ENCODE assay signal across 23 cellular contexts in the genomic region with DNA sequence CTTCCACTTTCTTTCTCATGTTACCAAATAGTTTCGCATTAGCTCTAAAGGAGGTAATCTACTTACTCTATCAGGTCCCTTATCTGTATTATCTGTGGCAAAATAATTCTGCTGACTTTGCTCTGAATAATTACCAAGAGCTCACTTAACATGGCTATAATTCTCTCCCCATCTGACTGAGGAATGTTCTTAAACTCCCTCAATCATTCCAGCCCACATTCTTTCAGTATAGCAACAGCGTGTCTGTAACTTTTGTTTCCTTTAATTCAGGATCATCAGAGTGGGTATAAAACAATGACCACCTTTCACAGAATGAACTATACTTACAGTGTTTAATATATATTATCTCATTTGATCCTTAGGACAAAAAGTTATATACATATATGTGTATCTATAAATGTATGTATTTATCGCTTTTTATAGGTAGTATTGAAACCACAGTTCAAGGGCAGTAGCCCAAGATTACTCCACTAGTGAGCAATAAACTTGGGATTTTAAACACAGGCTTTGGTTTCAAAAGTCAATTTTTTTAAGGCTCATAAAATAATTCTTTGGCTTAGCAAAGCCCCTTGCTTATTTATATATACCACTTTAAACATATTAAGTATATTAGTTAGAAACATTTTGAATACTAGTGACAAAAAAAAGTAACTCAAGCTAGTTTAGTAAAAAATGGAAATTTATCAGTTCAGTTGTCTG. TPM values are rescaled to one million over a fixed set of nuclear protein-coding genes. Genes with fewer than 3 reads are reported as not detected.
DNase-seq lines count a peak whose midpoint lies in the region; TF ChIP-seq lines count a peak whose summit lies in the region.
"Had no signal": no experiment of that assay in that cellular context is flagged by ENCODE, and none has a peak within 500 bp of the region (broad histone marks: within the 10 kb centered on the region; RNA-seq: fewer than 3 reads in every experiment).

No MANE protein-coding gene starts in this region.

- DNase-seq in COLO829 (ENCODE audit: low spot score) (peak; percentile 35), SK-MEL-5 (ENCODE audit: low read depth, low spot score) (peak; percentile 22), fibroblast of pulmonary artery (ENCODE audit: low read depth) (peak; percentile 31), NCI-H1694 treated with DMSO at 0.1 percent for 48 hours (lab: John Stamatoyannopoulos, UW) (no peak), NOMO-1 treated with DMSO at 0.1 percent for 48 hours (lab: John Stamatoyannopoulos, UW; ENCODE audit: unreplicated experiment) (no peak), GM10266 (ENCODE audit: extremely low spot score) (no peak)
- no peak for DNase-seq in activated CD4-positive, alpha-beta T cell treated with anti-CD3 and anti-CD28 coated beads, Interleukin-2, amount 50 U/mL, for 48 hours
- DNase-seq: activated CD4-positive, CD25-positive, alpha-beta regulatory T cell treated with anti-CD3 and anti-CD28 coated beads, Interleukin-2, amount 50 U/mL, for 72 hours; C1 segment of cervical spinal cord; DMS 273 treated with DMSO at 0.1 percent for 48 hours; GF-D8; NCI-H1436; NCI-H2171; NCI-H526 treated with DMSO at 0.1 percent for 48 hours; nucleus accumbens; right cardiac atrium; stimulated activated CD4-positive, alpha-beta T cell treated with anti-CD3 and anti-CD28 coated beads, Interleukin-15, amount 100 ng/mL, for 24 hours; substantia nigra had no signal

- peak overlapping the region; percentile 60 to 97 (median 91) for H3K27ac Mint-ChIP-seq in nephron
- H3K27ac Mint-ChIP-seq: activated naive CD4-positive, alpha-beta T cell treated with anti-CD3 and anti-CD28 coated beads, Interleukin-2, amount 50 U/mL, for 24 hours had no signal

- peak overlapping the region in 1 of 3 experiments; percentile 27 for H3K4me3 Mint-ChIP-seq in nephron
- H3K4me3 Mint-ChIP-seq: activated naive CD4-positive, alpha-beta T cell treated with anti-CD3 and anti-CD28 coated beads, Interleukin-2, amount 50 U/mL, for 24 hours had no signal

- in situ Hi-C loops in SK-MEL-5 (cut with HindIII; ENCODE audit: low pct_unique_long_range_greater_than_20kb, low sequenced_read_pairs) = no loop called here

- TF ChIP-seq CTCF in fibroblast of pulmonary artery (IDR thresholded peaks at IDR 0.05; ENCODE audit: low read length, missing control alignments) (no peak), nephron (IDR thresholded peaks at IDR 0.05; ENCODE audit: unreplicated experiment in 3 of 3) (no peak), GM10266 (IDR thresholded peaks at IDR 0.05; ENCODE audit: control insufficient read depth, insufficient read depth, low read depth, missing control alignments) (no peak)

- H3K27me3 Mint-ChIP-seq in nephron (ENCODE audit: low read depth) = no peaks in the 10 kb centered on the region

- H3K36me3 Mint-ChIP-seq in nephron (ENCODE audit: low read depth) = no peaks in the 10 kb centered on the region
- H3K36me3 Mint-ChIP-seq: activated naive CD4-positive, alpha-beta T cell treated with anti-CD3 and anti-CD28 coated beads, Interleukin-2, amount 50 U/mL, for 24 hours had no signal

- H3K4me1 Mint-ChIP-seq in nephron = peaks cover 34% of the 10 kb centered on the region
- H3K4me1 Mint-ChIP-seq: activated naive CD4-positive, alpha-beta T cell treated with anti-CD3 and anti-CD28 coated beads, Interleukin-2, amount 50 U/mL, for 24 hours had no signal

- no peak overlapping the region for H3K4me3 ChIP-seq in fibroblast of pulmonary artery (replicated peaks; ENCODE audit: low read depth, low read length)
- H3K4me3 ChIP-seq: A549, GM12878, vagina had no signal

- H3K9me3 Mint-ChIP-seq in nephron = no peaks in the 10 kb centered on the region
- H3K9me3 Mint-ChIP-seq: activated naive CD4-positive, alpha-beta T cell treated with anti-CD3 and anti-CD28 coated beads, Interleukin-2, amount 50 U/mL, for 24 hours had no signal

RNA-seq across cellular contexts. Expression of a gene that starts 36.1 kb away (rescaled TPM):
- 63.8 and 70.7 TPM in 2 replicates for total RNA-seq in SK-MEL-5 (2014; rRNA removed; shearing (Covaris generic))
- 24.3 and 28.8 TPM in 2 replicates for polyA plus RNA-seq in SK-MEL-5 (2015; cell fraction: cytosol; rRNA removed)
- polyA plus RNA-seq in SK-MEL-5 (2015; cell fraction: nucleus; rRNA removed) = 6.6 and 11.8 TPM in 2 replicates

Comparison
In these comparisons a context has a peak if more than half of its experiments do, and no peak if none do; other contexts are left out.
1. DNase-seq: peak in COLO829 (single experiment), SK-MEL-5 (single experiment) and fibroblast of pulmonary artery (single experiment); none in NCI-H1694 treated with DMSO at 0.1 percent for 48 hours (single experiment), activated CD4-positive, alpha-beta T cell treated with anti-CD3 and anti-CD28 coated beads, Interleukin-2, amount 50 U/mL, for 48 hours (0 of 2), NOMO-1 treated with DMSO at 0.1 percent for 48 hours (single experiment) and GM10266 (single experiment).